11 cellular contexts compared by ENCODE assay signal in genomic region chr2:234979204-234980167, GRCh38. TPM values are rescaled to one million over a fixed set of nuclear protein-coding genes. Genes with fewer than 3 reads are reported as not detected.
DNase-seq lines count a peak whose midpoint lies in the region; ATAC-seq and TF ChIP-seq lines count a peak whose summit lies in the region.
"Had no signal": no experiment of that assay in that cellular context is flagged by ENCODE, and none has a peak within 500 bp of the region (broad histone marks: within the 10 kb centered on the region; RNA-seq: fewer than 3 reads in every experiment).

No MANE protein-coding gene starts in this region.

- H3K27ac ChIP-seq in A673 (ENCODE audit: low read depth, low read length, poor library complexity, severe bottlenecking) (no peak overlapping the region), esophagus (ENCODE audit: low read depth in 2 of 2, low read length in 1 of 2) (peak overlapping the region; percentile 20 to 35)

- H3K9me3 ChIP-seq in A673 (ENCODE audit: low read depth, low read length, poor library complexity, severe bottlenecking), result peaks cover 3% of the 10 kb centered on the region
- H3K9me3 ChIP-seq in esophagus (ENCODE audit: control insufficient read depth in 2 of 2, insufficient read depth in 1 of 2, low read depth in 1 of 2, low read length in 1 of 2), result no peaks in the 10 kb centered on the region
- no peaks in the 10 kb centered on the region for H3K9me3 ChIP-seq in mucosa of stomach (ENCODE audit: control insufficient read depth, low read length)

- peak overlapping the region; percentile 38 for H3K9ac ChIP-seq in mucosa of stomach (ENCODE audit: low read length)

- WGBS in esophagus, 2 donors, result 71 to 76% methylated on average over 9 of the region's 9 CpGs

- no peak for TF ChIP-seq CTCF in A673 (conservative IDR thresholded peaks at IDR 0.05; ENCODE audit: low read depth, low read length)

- intact Hi-C loops in A673 (cut with micrococcal nuclease; ENCODE audit: unreplicated experiment), result loop anchor here (10.0 kb wide), 1 partner anchor 425 kb away; no protein-coding TSS in a partner anchor

- H3K4me3 ChIP-seq in A673 (ENCODE audit: low read depth, low read length, poor library complexity, severe bottlenecking) (no peak overlapping the region), esophagus (ENCODE audit: low read depth in 1 of 2, low read length in 2 of 2) (no peak overlapping the region), mucosa of stomach (ENCODE audit: low read length) (no peak overlapping the region)
- H3K4me3 ChIP-seq: GM12878 had no signal

- H3K4me1 ChIP-seq in A673 (ENCODE audit: insufficient read depth, low read length, poor library complexity, severe bottlenecking) (peaks cover 34% of the 10 kb centered on the region), esophagus (ENCODE audit: control insufficient read depth in 2 of 2, insufficient read depth in 2 of 2, low read length in 1 of 2) (peaks cover 12% of the 10 kb centered on the region in 2 donors), mucosa of stomach (ENCODE audit: control insufficient read depth, insufficient read depth, low read length) (peaks cover 88% of the 10 kb centered on the region)

- H3K36me3 ChIP-seq in A673 (ENCODE audit: insufficient read depth, low read length, poor library complexity, severe bottlenecking), result no peaks in the 10 kb centered on the region
- H3K36me3 ChIP-seq in esophagus (ENCODE audit: control insufficient read depth in 2 of 2, insufficient read depth in 2 of 2, low read length in 1 of 2), result no peaks in the 10 kb centered on the region
- H3K36me3 ChIP-seq in mucosa of stomach (ENCODE audit: control insufficient read depth, insufficient read depth, low read length), result no peaks in the 10 kb centered on the region

- DNase-seq in A673 (ENCODE audit: low spot score), result peak; percentile 44
- DNase-seq in M059J (ENCODE audit: low read depth), result peak; percentile 75
- no peak for DNase-seq in MV-4-11 (lab: John Stamatoyannopoulos, UW)
- DNase-seq in T1000 (lab: John Stamatoyannopoulos, UW), result no peak
- DNase-seq: activated naive CD4-positive, alpha-beta T cell; C1 segment of cervical spinal cord had no signal

- CTCF ChIA-PET in A673 (lab: Charles Lee), result no interaction called here

- BruUV-seq in A673 (replicated peaks; lab: Mats Ljungman, UMichigan), result no TSS peak

- POLR2A ChIA-PET in A673 (lab: Charles Lee; ENCODE audit: low non-redundant PET), result no interaction called here

- H3K27me3 ChIP-seq in A673 (replicated peaks; ENCODE audit: insufficient read depth, low read depth, low read length, poor library complexity), result no peaks in the 10 kb centered on the region
- H3K27me3 ChIP-seq in esophagus (ENCODE audit: control insufficient read depth in 1 of 2, insufficient read depth in 2 of 2, low read length in 2 of 2), result no peaks in the 10 kb centered on the region
- H3K27me3 ChIP-seq in mucosa of stomach (ENCODE audit: control insufficient read depth, insufficient read depth, low read length), result no peaks in the 10 kb centered on the region

- ATAC-seq in GM21825 (IDR thresholded peaks at IDR 0.05; ENCODE audit: unreplicated experiment) (no peak), GM21360 (IDR thresholded peaks at IDR 0.05; ENCODE audit: unreplicated experiment) (no peak)
- ATAC-seq: GM12878 had no signal

RNA-seq across cellular contexts. Expression of gene SH3BP4, which starts 27.7 kb away (rescaled TPM):
- total RNA-seq in A673 (2021), result 19.5 and 19.9 TPM in 2 replicates
- total RNA-seq in M059J (2014; rRNA removed; shearing (Covaris generic)), result 56.4 and 89.1 TPM in 2 replicates
- polyA plus RNA-seq in esophagus, result 1 to 10 TPM; 4.4 to 5.5 TPM

Comparison
In these comparisons a context has a peak if more than half of its experiments do, and no peak if none do; other contexts are left out.
1. DNase-seq: peak in A673 (single experiment) and M059J (single experiment); none in MV-4-11 (single experiment) and T1000 (single experiment).